Comparison of ENCODE assay signal across 1 cellular context in genomic region chr3:171320721-171321120, GRCh38.
TF ChIP-seq lines count a peak whose summit lies in the region.

No MANE protein-coding gene starts in this region.

TF ChIP-seq in HEK293, 187 proteins besides CTCF, POLR2A, EP300 and RAD21 (continued from another document):
- TF ChIP-seq BCL6B (tag by site-specific recombination; IDR thresholded peaks at IDR 0.05): peak; percentile 71; the same call in 1 of the 2 replicates
- TF ChIP-seq ZNF292 (tag by site-specific recombination; IDR thresholded peaks at IDR 0.05; ENCODE audit: borderline replicate concordance, low read depth): no peak
- TF ChIP-seq TRIM28 (IDR thresholded peaks at IDR 0.05; ENCODE audit: borderline replicate concordance, low read length): peak; percentile 28; the same call in 1 of the 2 replicates
- TF ChIP-seq GFI1B (tag by site-specific recombination; IDR thresholded peaks at IDR 0.05): no peak
- peak; percentile 36; the same call in 1 of the 2 replicates for TF ChIP-seq ZNF660 (tag by site-specific recombination; IDR thresholded peaks at IDR 0.05)
